10 cellular contexts compared by ENCODE assay signal in the genomic region with DNA sequence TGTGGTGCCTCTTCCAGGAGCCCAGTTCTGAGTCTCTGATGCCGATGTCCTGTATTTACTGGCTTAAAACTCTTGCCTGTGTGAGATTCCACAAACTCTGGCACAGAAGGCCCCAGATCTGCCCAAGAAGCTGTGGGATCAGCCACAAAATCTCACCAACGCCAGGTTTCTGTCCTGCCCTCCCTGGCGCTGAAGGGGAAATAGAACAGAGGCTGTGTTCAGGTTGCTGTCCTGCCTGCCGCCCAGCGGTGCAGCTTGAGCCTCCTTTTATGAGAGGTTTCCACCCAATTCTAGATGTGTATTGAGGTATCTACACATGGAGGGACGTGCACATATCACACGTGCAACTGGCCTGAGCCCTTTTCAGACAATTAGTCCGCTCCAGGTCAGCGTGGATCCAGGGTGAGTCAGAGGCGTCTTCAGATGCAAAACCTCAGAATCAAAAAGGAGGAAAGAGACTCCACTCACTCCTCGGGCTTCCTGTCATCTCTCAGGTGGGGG. TPM values are rescaled to one million over a fixed set of nuclear protein-coding genes. Genes with fewer than 3 reads are reported as not detected.
DNase-seq lines count a peak whose midpoint lies in the region; ATAC-seq, FAIRE-seq and TF ChIP-seq lines count a peak whose summit lies in the region.
"Had no signal": no experiment of that assay in that cellular context is flagged by ENCODE, and none has a peak within 500 bp of the region (broad histone marks: within the 10 kb centered on the region; RNA-seq: fewer than 3 reads in every experiment).

No MANE protein-coding gene starts in this region.

- no peak overlapping the region for H3K27ac ChIP-seq in CD4-positive, alpha-beta T cell (ENCODE audit: low read depth, low read length)

- H3K4me1 ChIP-seq in Loucy (ENCODE audit: insufficient read depth, low read length, poor library complexity, severe bottlenecking), result peaks cover 45% of the 10 kb centered on the region

- peaks cover 4% of the 10 kb centered on the region for H3K36me3 Mint-ChIP-seq in CD4-positive, alpha-beta T cell (ENCODE audit: low read depth)
- no peaks in the 10 kb centered on the region for H3K36me3 Mint-ChIP-seq in natural killer cell treated with Interleukin-12 subunit alpha and Interleukin-12 subunit beta and Interleukin-15 and Interleukin-18, amount 100 ng/mL, for 72 hours

- peak overlapping the region; percentile 76 for H3K4me2 ChIP-seq in Loucy (ENCODE audit: low read depth, low read length, poor library complexity, severe bottlenecking)

- no peaks in the 10 kb centered on the region for H3K9me3 Mint-ChIP-seq in CD4-positive, alpha-beta T cell
- H3K9me3 Mint-ChIP-seq in natural killer cell treated with Interleukin-12 subunit alpha and Interleukin-12 subunit beta and Interleukin-15 and Interleukin-18, amount 100 ng/mL, for 72 hours, result no peaks in the 10 kb centered on the region

- TF ChIP-seq CTCF in CD4-positive, alpha-beta T cell (IDR thresholded peaks at IDR 0.05), result no peak
- TF ChIP-seq CTCF in Loucy (conservative IDR thresholded peaks at IDR 0.05; ENCODE audit: low read length) (no peak), bronchial epithelial cell (IDR thresholded peaks at IDR 0.05; ENCODE audit: insufficient read depth, low read length, severe bottlenecking) (no peak)

- H2AFZ ChIP-seq in Loucy (ENCODE audit: low read length), result no peak overlapping the region

- no peak for FAIRE-seq in bronchial epithelial cell (lab: Jason Lieb, UNC)

- intact Hi-C loops in CD4-positive, alpha-beta T cell (cut with DNase I, micrococcal nuclease), result loop anchor here (5.0 to 10.0 kb wide), 2 partner anchors 99 to 133 kb away; a partner anchor contains a TSS
- intact Hi-C loops in sciatic nerve (cut with DNase I), result no loop called here

- CTCF ChIA-PET in CD4-positive, alpha-beta T cell (lab: Charles Lee), result interaction anchor here (0.6 to 1.2 kb wide), 2 partner anchors 86 to 143 kb away, joined by 3 read pairs; no protein-coding TSS in a partner anchor

- no peaks in the 10 kb centered on the region for H3K27me3 ChIP-seq in CD4-positive, alpha-beta T cell (ENCODE audit: control insufficient read depth, insufficient read depth, low read length)
- H3K27me3 ChIP-seq in Loucy (ENCODE audit: insufficient read depth, low read length, poor library complexity, severe bottlenecking), result no peaks in the 10 kb centered on the region
- H3K27me3 ChIP-seq in bronchial epithelial cell (ENCODE audit: control insufficient read depth, insufficient read depth, low read length), result no peaks in the 10 kb centered on the region

- H3K4me3 ChIP-seq in Loucy (ENCODE audit: low read length, poor library complexity, severe bottlenecking) (peak overlapping the region; percentile 7), bronchial epithelial cell (ENCODE audit: low read depth, low read length) (no peak overlapping the region)

- H3K36me3 ChIP-seq in Loucy (ENCODE audit: insufficient read depth, low read length) (no peaks in the 10 kb centered on the region), bronchial epithelial cell (ENCODE audit: control insufficient read depth, insufficient read depth, low read length) (peaks cover 10% of the 10 kb centered on the region)

- no peaks in the 10 kb centered on the region for H3K27me3 Mint-ChIP-seq in CD4-positive, alpha-beta T cell
- H3K27me3 Mint-ChIP-seq in natural killer cell treated with Interleukin-12 subunit alpha and Interleukin-12 subunit beta and Interleukin-15 and Interleukin-18, amount 100 ng/mL, for 72 hours, result no peaks in the 10 kb centered on the region

- H3K4me3 Mint-ChIP-seq in CD4-positive, alpha-beta T cell, result peak overlapping the region; percentile 78
- H3K4me3 Mint-ChIP-seq in natural killer cell treated with Interleukin-12 subunit alpha and Interleukin-12 subunit beta and Interleukin-15 and Interleukin-18, amount 100 ng/mL, for 72 hours, result peak overlapping the region; percentile 36

- DNase-seq in CD4-positive, alpha-beta T cell, result no peak
- DNase-seq in bronchial epithelial cell (ENCODE audit: low read depth) (peak; percentile 48), sciatic nerve (ENCODE audit: low spot score) (no peak)
- no peak for DNase-seq in natural killer cell treated with Interleukin-12 subunit alpha and Interleukin-12 subunit beta and Interleukin-15 and Interleukin-18, amount 100 ng/mL, for 72 hours (ENCODE audit: low spot score)
- DNase-seq: NCI-H1436; stimulated activated CD4-positive, alpha-beta T cell treated with anti-CD3 and anti-CD28 coated beads, Interleukin-2, amount 100 ng/mL, for 48 hours had no signal

- H3K27ac Mint-ChIP-seq in CD4-positive, alpha-beta T cell, result peak overlapping the region; percentile 74
- peak overlapping the region; percentile 21 to 63 for H3K27ac Mint-ChIP-seq in natural killer cell treated with Interleukin-12 subunit alpha and Interleukin-12 subunit beta and Interleukin-15 and Interleukin-18, amount 100 ng/mL, for 72 hours

- H3K9me2 ChIP-seq in Loucy (replicated peaks; ENCODE audit: low read depth, low read length), result no peaks in the 10 kb centered on the region

- H4K20me1 ChIP-seq in Loucy (ENCODE audit: insufficient read depth, low read length, poor library complexity, severe bottlenecking), result peaks cover 6% of the 10 kb centered on the region

- POLR2A ChIA-PET in CD4-positive, alpha-beta T cell (lab: Charles Lee), result interaction anchor here (1.1 to 3.9 kb wide), 2 partner anchors 29 to 161 kb away, joined by 4 to 41 read pairs; a partner anchor contains a TSS

- H3K9me3 ChIP-seq in CD4-positive, alpha-beta T cell (ENCODE audit: control insufficient read depth, low read length), result no peaks in the 10 kb centered on the region
- no peaks in the 10 kb centered on the region for H3K9me3 ChIP-seq in Loucy (ENCODE audit: insufficient read depth, low read depth, low read length)

- H3K79me2 ChIP-seq in Loucy (ENCODE audit: insufficient read depth, low read length), result peaks cover 39% of the 10 kb centered on the region

- H3F3A ChIP-seq in Loucy (ENCODE audit: low read depth), result 0 out of 2 replicates have a peak, but pooled peaks cover 4% of the 10 kb centered on the region

- no peak for ATAC-seq in CD4-positive, alpha-beta T cell (ENCODE audit: poor library complexity)
- ATAC-seq in natural killer cell treated with Interleukin-12 subunit alpha and Interleukin-12 subunit beta and Interleukin-15 and Interleukin-18, amount 100 ng/mL, for 72 hours, result no peak
- ATAC-seq in GM19351 (IDR thresholded peaks at IDR 0.05; ENCODE audit: unreplicated experiment) (no peak), sciatic nerve (no peak), HG02588 (IDR thresholded peaks at IDR 0.05; ENCODE audit: unreplicated experiment) (no peak), HG03354 (IDR thresholded peaks at IDR 0.05; ENCODE audit: poor library complexity, severe bottlenecking, unreplicated experiment) (no peak)

- peaks cover 29% of the 10 kb centered on the region for H3K4me1 Mint-ChIP-seq in CD4-positive, alpha-beta T cell (ENCODE audit: low read depth)
- peaks cover 17 to 19% of the 10 kb centered on the region in 2 donors for H3K4me1 Mint-ChIP-seq in natural killer cell treated with Interleukin-12 subunit alpha and Interleukin-12 subunit beta and Interleukin-15 and Interleukin-18, amount 100 ng/mL, for 72 hours (ENCODE audit: low read depth in 2 of 2)

- peak overlapping the region; percentile 98 for H3K9ac ChIP-seq in Loucy (ENCODE audit: low read depth, low read length, poor library complexity, severe bottlenecking)

RNA-seq across cellular contexts. Expression of a gene that starts 2.2 kb away (rescaled TPM):
- total RNA-seq in CD4-positive, alpha-beta T cell, result 10 to 100 TPM; 21.0 to 22.0 TPM
- total RNA-seq in bronchial epithelial cell, result 9.0 and 28.8 TPM in 2 replicates
- 10 to 100 TPM; 15.3 to 20.3 TPM for total RNA-seq in natural killer cell treated with Interleukin-12 subunit alpha and Interleukin-12 subunit beta and Interleukin-15 and Interleukin-18, amount 100 ng/mL, for 72 hours
- 28.4 TPM for total RNA-seq in sciatic nerve

RNA-seq across cellular contexts. Expression of a gene that starts 2.8 kb away (rescaled TPM):
- total RNA-seq in CD4-positive, alpha-beta T cell, result 10 to 100 TPM; 68.4 to 79.6 TPM
- total RNA-seq in bronchial epithelial cell, result 23.4 and 26.9 TPM in 2 replicates
- total RNA-seq in natural killer cell treated with Interleukin-12 subunit alpha and Interleukin-12 subunit beta and Interleukin-15 and Interleukin-18, amount 100 ng/mL, for 72 hours, result 10 to 100 TPM; 23.2 to 83.6 TPM
- total RNA-seq in sciatic nerve, result 52.8 TPM

RNA-seq across cellular contexts. Expression of a gene that starts 8.2 kb away (rescaled TPM):
- 1 to 10 TPM; 3.5 to 4.0 TPM for total RNA-seq in CD4-positive, alpha-beta T cell
- total RNA-seq in bronchial epithelial cell, result 105 and 169 TPM in 2 replicates
- 10 to 100 TPM in 1 of 2 donors, 1 to 10 TPM in 1; 2.9 to 13.0 TPM for total RNA-seq in natural killer cell treated with Interleukin-12 subunit alpha and Interleukin-12 subunit beta and Interleukin-15 and Interleukin-18, amount 100 ng/mL, for 72 hours
- 24.9 TPM for total RNA-seq in sciatic nerve

RNA-seq across cellular contexts. Expression of a gene that starts 49.4 kb away (rescaled TPM):
- 10 to 100 TPM; 26.2 to 27.7 TPM for total RNA-seq in CD4-positive, alpha-beta T cell
- total RNA-seq in bronchial epithelial cell (251 and 253 TPM in 2 replicates), sciatic nerve (187 TPM)
- 100 to 1,000 TPM; 201 to 242 TPM for total RNA-seq in natural killer cell treated with Interleukin-12 subunit alpha and Interleukin-12 subunit beta and Interleukin-15 and Interleukin-18, amount 100 ng/mL, for 72 hours
